8 cellular contexts compared by ENCODE assay signal in genomic region chrX:109890910-109891502, GRCh38.
DNase-seq lines count a peak whose midpoint lies in the region; ATAC-seq and TF ChIP-seq lines count a peak whose summit lies in the region.

No MANE protein-coding gene starts in this region.

- H3K4me3 Mint-ChIP-seq in activated naive CD8-positive, alpha-beta T cell treated with anti-CD3 and anti-CD28 coated beads, Interleukin-2, amount 50 U/mL, for 24 hours, result no peak overlapping the region

- peaks cover 6% of the 10 kb centered on the region for H3K4me1 Mint-ChIP-seq in activated naive CD8-positive, alpha-beta T cell treated with anti-CD3 and anti-CD28 coated beads, Interleukin-2, amount 50 U/mL, for 24 hours

- H3K27ac ChIP-seq in Karpas-422 (ENCODE audit: low read length), result no peak overlapping the region
- H3K27ac ChIP-seq in right atrium auricular region, result no peak overlapping the region
- no peak overlapping the region for H3K27ac ChIP-seq in gastrocnemius medialis

- H2AFZ ChIP-seq in Karpas-422 (ENCODE audit: low read length), result no peak overlapping the region

- no peaks in the 10 kb centered on the region for H4K20me1 ChIP-seq in Karpas-422 (ENCODE audit: insufficient read depth, low read depth, low read length)

- intact Hi-C loops in gastrocnemius medialis (cut with DNase I; ENCODE audit: low total_unique reads), result loop anchor here (2.0 kb wide), 1 partner anchor 402 kb away; no protein-coding TSS in a partner anchor

- H3K4me2 ChIP-seq in Karpas-422 (ENCODE audit: low read depth, low read length, poor library complexity, severe bottlenecking), result no peak overlapping the region

- H3K27ac Mint-ChIP-seq in activated naive CD8-positive, alpha-beta T cell treated with anti-CD3 and anti-CD28 coated beads, Interleukin-2, amount 50 U/mL, for 24 hours, result no peak overlapping the region

- H3K9me3 Mint-ChIP-seq in activated naive CD8-positive, alpha-beta T cell treated with anti-CD3 and anti-CD28 coated beads, Interleukin-2, amount 50 U/mL, for 24 hours, result no peaks in the 10 kb centered on the region

- no peaks in the 10 kb centered on the region for H3K36me3 Mint-ChIP-seq in activated naive CD8-positive, alpha-beta T cell treated with anti-CD3 and anti-CD28 coated beads, Interleukin-2, amount 50 U/mL, for 24 hours (ENCODE audit: low read depth)

- TF ChIP-seq POLR2A in gastrocnemius medialis (IDR thresholded peaks at IDR 0.05), result no peak

- H3K36me3 ChIP-seq in Karpas-422 (ENCODE audit: insufficient read depth, low read length), result no peaks in the 10 kb centered on the region
- no peaks in the 10 kb centered on the region for H3K36me3 ChIP-seq in right atrium auricular region
- no peaks in the 10 kb centered on the region for H3K36me3 ChIP-seq in gastrocnemius medialis

- no peak overlapping the region for H3K4me3 ChIP-seq in Karpas-422 (ENCODE audit: low read length)
- H3K4me3 ChIP-seq in right atrium auricular region, result no peak overlapping the region
- no peak overlapping the region for H3K4me3 ChIP-seq in gastrocnemius medialis

- H3K4me1 ChIP-seq in Karpas-422 (ENCODE audit: low read length), result peaks cover 12% of the 10 kb centered on the region
- H3K4me1 ChIP-seq in right atrium auricular region, result no peaks in the 10 kb centered on the region
- no peaks in the 10 kb centered on the region for H3K4me1 ChIP-seq in gastrocnemius medialis

- H3K27me3 Mint-ChIP-seq in activated naive CD8-positive, alpha-beta T cell treated with anti-CD3 and anti-CD28 coated beads, Interleukin-2, amount 50 U/mL, for 24 hours, result no peaks in the 10 kb centered on the region

- in situ Hi-C loops in gastrocnemius medialis (cut with MboI; ENCODE audit: low sequenced_read_pairs in 4 of 4), result loop anchor here in 3 of 4 donors (25.0 kb wide), 1 partner anchor 404 kb away; the partner anchor contains the start of gene GUCY2F (in 3 of the 3)

- H3K79me2 ChIP-seq in Karpas-422 (ENCODE audit: low read length), result no peaks in the 10 kb centered on the region

- ATAC-seq in activated naive CD8-positive, alpha-beta T cell treated with anti-CD3 and anti-CD28 coated beads, Interleukin-2, amount 50 U/mL, for 24 hours, result peak; percentile 59
- ATAC-seq in gastrocnemius medialis (no peak), GM21381 (IDR thresholded peaks at IDR 0.05; ENCODE audit: unreplicated experiment) (no peak)

- peak; percentile 20 for DNase-seq in COLO668 (lab: John Stamatoyannopoulos, UW; ENCODE audit: unreplicated experiment)
- peak; percentile 51 for DNase-seq in GM20000 (ENCODE audit: low spot score)
- DNase-seq in Karpas-422, result peak; percentile 85
- peak; percentile 37 for DNase-seq in SKM-1 treated with dmso at 0.1 percent for 144 hours (lab: John Stamatoyannopoulos, UW; ENCODE audit: unreplicated experiment)
- DNase-seq in activated naive CD8-positive, alpha-beta T cell treated with anti-CD3 and anti-CD28 coated beads, Interleukin-2, amount 50 U/mL, for 24 hours, result peak; percentile 43
- peak; percentile 62 for DNase-seq in right atrium auricular region (ENCODE audit: low spot score)
- DNase-seq in gastrocnemius medialis, result peak; percentile 2 to 15

- TF ChIP-seq CTCF in GM20000 (IDR thresholded peaks at IDR 0.05; ENCODE audit: extremely low read depth, missing control alignments) (peak; percentile 67), right atrium auricular region (IDR thresholded peaks at IDR 0.05) (peak; percentile 73 to 86), gastrocnemius medialis (IDR thresholded peaks at IDR 0.05 in 4 of 5, conservative IDR thresholded peaks at IDR 0.05 in 1 of 5) (peak; percentile 38 to 81 (median 55))

- no peaks in the 10 kb centered on the region for H3K9me2 ChIP-seq in Karpas-422 (replicated peaks; ENCODE audit: insufficient read depth, low read length)

- H3K9me3 ChIP-seq in Karpas-422 (ENCODE audit: low read length), result no peaks in the 10 kb centered on the region
- no peaks in the 10 kb centered on the region for H3K9me3 ChIP-seq in right atrium auricular region
- no peaks in the 10 kb centered on the region for H3K9me3 ChIP-seq in gastrocnemius medialis

- no peak overlapping the region for H3K9ac ChIP-seq in Karpas-422 (ENCODE audit: low read length)

- no peaks in the 10 kb centered on the region for H3K27me3 ChIP-seq in Karpas-422 (ENCODE audit: low read length)
- H3K27me3 ChIP-seq in right atrium auricular region, result no peaks in the 10 kb centered on the region
- H3K27me3 ChIP-seq in gastrocnemius medialis, result peaks cover 0 to 4% (median 0%) of the 10 kb centered on the region in 3 donors

Comparison
In these comparisons a context has a peak if more than half of its experiments do, and no peak if none do; other contexts are left out.
1. DNase-seq: peak in every context shown above with its lines; median percentile 85 in Karpas-422; 62 in right atrium auricular region; 51 in GM20000; 43 in activated naive CD8-positive, alpha-beta T cell treated with anti-CD3 and anti-CD28 coated beads, Interleukin-2, amount 50 U/mL, for 24 hours; 37 in SKM-1 treated with dmso at 0.1 percent for 144 hours; 20 in COLO668; 8 in gastrocnemius medialis.